8 cellular contexts compared by ENCODE assay signal in genomic region chr2:72917875-72918660, GRCh38. TPM values are rescaled to one million over a fixed set of nuclear protein-coding genes. Genes with fewer than 3 reads are reported as not detected.
A peak's percentile ranks its signal among the peaks of the same experiment; 100 is the strongest.
DNase-seq lines count a peak whose midpoint lies in the region; ATAC-seq, FAIRE-seq and TF ChIP-seq lines count a peak whose summit lies in the region.

No MANE protein-coding gene starts in this region.

- no peak overlapping the region for H2AFZ ChIP-seq in keratinocyte (ENCODE audit: control insufficient read depth, low read length)

- peaks cover 10 to 100% (median 88%) of the 10 kb centered on the region in 11 experiments; a peak in 20 of 22 replicates for H4K20me1 ChIP-seq in BLaER1 treated with 17β-estradiol and CSF1 and Interleukin-3, amounts not matched to agents 10 nM and 100 nM
- H4K20me1 ChIP-seq in keratinocyte (ENCODE audit: control insufficient read depth, extremely low read depth, insufficient read depth, low read length), result peaks cover 16% of the 10 kb centered on the region

- H3K4me2 ChIP-seq in BLaER1 treated with 17β-estradiol and CSF1 and Interleukin-3, amounts not matched to agents 10 nM and 100 nM, result peak overlapping the region; percentile 76 to 97 (median 89)
- peak overlapping the region; percentile 41 for H3K4me2 ChIP-seq in keratinocyte (ENCODE audit: control insufficient read depth, extremely low read depth, insufficient read depth, low read depth, low read length)

- H3K36me3 ChIP-seq in BLaER1 treated with 17β-estradiol and CSF1 and Interleukin-3, amounts not matched to agents 10 nM and 100 nM, result no peaks in the 10 kb centered on the region
- H3K36me3 ChIP-seq in keratinocyte (ENCODE audit: control insufficient read depth in 2 of 2, extremely low read depth in 1 of 2, insufficient read depth in 2 of 2, low read length in 2 of 2), result no peaks in the 10 kb centered on the region
- H3K36me3 ChIP-seq in upper lobe of right lung, result no peaks in the 10 kb centered on the region

- DNase-seq in T-helper 17 cell (no peak), keratinocyte (ENCODE audit: low read depth, low spot score) (no peak), upper lobe of right lung (no peak), left colon (no peak), NCI-H774 (lab: John Stamatoyannopoulos, UW) (no peak)

- peaks cover 100% of the 10 kb centered on the region in 11 experiments for H3K27me3 ChIP-seq in BLaER1 treated with 17β-estradiol and CSF1 and Interleukin-3, amounts not matched to agents 10 nM and 100 nM
- H3K27me3 ChIP-seq in keratinocyte (ENCODE audit: control insufficient read depth, extremely low read depth, insufficient read depth, low read length) (peaks cover 95% of the 10 kb centered on the region), upper lobe of right lung (peaks cover 99% of the 10 kb centered on the region)

- peaks cover 41 to 52% (median 46%) of the 10 kb centered on the region in 10 experiments for H3K4me1 ChIP-seq in BLaER1 treated with 17β-estradiol and CSF1 and Interleukin-3, amounts not matched to agents 10 nM and 100 nM
- peaks cover 26% of the 10 kb centered on the region for H3K4me1 ChIP-seq in keratinocyte (ENCODE audit: control insufficient read depth, extremely low read depth, insufficient read depth, low read length)
- peaks cover 46% of the 10 kb centered on the region for H3K4me1 ChIP-seq in upper lobe of right lung

- no peak overlapping the region for H3K9ac ChIP-seq in BLaER1 treated with 17β-estradiol and CSF1 and Interleukin-3, amounts not matched to agents 10 nM and 100 nM
- H3K9ac ChIP-seq in keratinocyte (ENCODE audit: control insufficient read depth, extremely low read depth, insufficient read depth, low read length), result no peak overlapping the region

- dilution Hi-C loops in keratinocyte (cut with MboI; ENCODE audit: extremely low pct_ligation_motif_present, low sequenced_read_pairs), result no loop called here

- no peak for FAIRE-seq in keratinocyte (lab: Jason Lieb, UNC)

- H3K4me3 ChIP-seq in BLaER1 treated with 17β-estradiol and CSF1 and Interleukin-3, amounts not matched to agents 10 nM and 100 nM, result peak overlapping the region in 8 of 10 experiments; percentile 38 to 57 (median 48); a peak in 14 of 20 replicates
- H3K4me3 ChIP-seq in keratinocyte (ENCODE audit: control insufficient read depth in 2 of 3, extremely low read depth in 1 of 3, insufficient read depth in 2 of 3, low read depth in 1 of 3, low read length in 3 of 3) (no peak overlapping the region), upper lobe of right lung (peak overlapping the region; percentile 45)

- H3K9me1 ChIP-seq in keratinocyte (ENCODE audit: control insufficient read depth, extremely low read depth, insufficient read depth, low read length), result no peaks in the 10 kb centered on the region

- peaks cover 10% of the 10 kb centered on the region for H3K36me3 Mint-ChIP-seq in T-helper 17 cell (ENCODE audit: low read depth)

- H3K79me2 ChIP-seq in keratinocyte (ENCODE audit: control insufficient read depth, insufficient read depth, low read length), result no peaks in the 10 kb centered on the region

- peaks cover 31% of the 10 kb centered on the region for H3K4me1 Mint-ChIP-seq in T-helper 17 cell

- peaks cover 78% of the 10 kb centered on the region for H3K27me3 Mint-ChIP-seq in T-helper 17 cell

- no peak overlapping the region for H3K27ac Mint-ChIP-seq in T-helper 17 cell

- peak overlapping the region; percentile 82 for H3K4me3 Mint-ChIP-seq in T-helper 17 cell

- TF ChIP-seq CTCF in keratinocyte (optimal IDR thresholded peaks at IDR 0.05 in 1 of 3, IDR thresholded peaks at IDR 0.05 in 1 of 3, conservative IDR thresholded peaks at IDR 0.05 in 1 of 3; ENCODE audit: extremely low read depth in 1 of 3, insufficient read depth in 2 of 3, low read length in 3 of 3) (no peak), upper lobe of right lung (IDR thresholded peaks at IDR 0.05) (no peak)

- H3K9me3 ChIP-seq in BLaER1 treated with 17β-estradiol and CSF1 and Interleukin-3, amounts not matched to agents 10 nM and 100 nM (replicated peaks in 1 of 11), result peaks cover 0 to 1% (median 0%) of the 10 kb centered on the region in 11 experiments; a peak in 1 of 22 replicates
- H3K9me3 ChIP-seq in T-helper 17 cell (ENCODE audit: control insufficient read depth, low read length, poor library complexity, severe bottlenecking) (peaks cover 3% of the 10 kb centered on the region), keratinocyte (ENCODE audit: control insufficient read depth, low read depth, low read length) (no peaks in the 10 kb centered on the region), upper lobe of right lung (no peaks in the 10 kb centered on the region)

- ATAC-seq in GM19351 (IDR thresholded peaks at IDR 0.05; ENCODE audit: unreplicated experiment) (peak; percentile 2), T-helper 17 cell (peak; percentile 41), upper lobe of right lung (no peak), left colon (no peak), GM18519 (IDR thresholded peaks at IDR 0.05; ENCODE audit: low FRiP score, unreplicated experiment) (no peak)

- intact Hi-C loops in upper lobe of right lung (cut with DNase I), result no loop called here
- intact Hi-C loops in left colon (cut with DNase I, micrococcal nuclease), result no loop called here

- no peak overlapping the region for H3K27ac ChIP-seq in BLaER1 treated with 17β-estradiol and CSF1 and Interleukin-3, amounts not matched to agents 10 nM and 100 nM
- H3K27ac ChIP-seq in keratinocyte (ENCODE audit: control insufficient read depth, insufficient read depth, low read length), result no peak overlapping the region
- H3K27ac ChIP-seq in upper lobe of right lung, result no peak overlapping the region

RNA-seq across cellular contexts. Expression of gene EMX1, which starts 0.7 kb away (rescaled TPM):
- total RNA-seq in T-helper 17 cell (not detected), upper lobe of right lung (not detected), left colon (1 to 10 TPM; 1.5 to 2.2 TPM)
- polyA plus RNA-seq in keratinocyte, result not detected in 3 replicates
- polyA plus RNA-seq in keratinocyte (2011; ENCODE audit: low read depth), result not detected
- not detected in 2 replicates for polyA plus RNA-seq in keratinocyte (2011; cell fraction: cytosol; rRNA removed)
- not detected in 2 replicates for polyA plus RNA-seq in keratinocyte (2011; cell fraction: nucleus; rRNA removed)
- 0.06 TPM in 1 of 2 replicates, not detected in the other for polyA plus RNA-seq in keratinocyte (2012; ENCODE audit: low replicate concordance)
- not detected in 3 replicates for polyA minus RNA-seq in keratinocyte
- polyA minus RNA-seq in keratinocyte (2011; cell fraction: cytosol; rRNA and poly(A)+ RNA removed), result not detected
- not detected in 2 replicates for polyA minus RNA-seq in keratinocyte (2011; cell fraction: nucleus; rRNA and poly(A)+ RNA removed)

RNA-seq across cellular contexts. Expression of gene SPR, which starts 30.9 kb away (rescaled TPM):
- 1 to 10 TPM in 1 of 2 donors, under 1 TPM in 1; 0.60 to 1.1 TPM for total RNA-seq in T-helper 17 cell
- polyA plus RNA-seq in keratinocyte, result 25.1 to 33.9 TPM (median 26.0 TPM) in 3 replicates
- 9.1 TPM for polyA plus RNA-seq in keratinocyte (2011; ENCODE audit: low read depth)
- polyA plus RNA-seq in keratinocyte (2011; cell fraction: cytosol; rRNA removed), result 27.6 and 36.6 TPM in 2 replicates
- polyA plus RNA-seq in keratinocyte (2011; cell fraction: nucleus; rRNA removed), result 16.2 and 16.4 TPM in 2 replicates
- 18.2 and 37.1 TPM in 2 replicates for polyA plus RNA-seq in keratinocyte (2012; ENCODE audit: low replicate concordance)
- 11.7 to 13.8 TPM (median 12.2 TPM) in 3 replicates for polyA minus RNA-seq in keratinocyte
- polyA minus RNA-seq in keratinocyte (2011; cell fraction: cytosol; rRNA and poly(A)+ RNA removed), result 16.5 TPM
- polyA minus RNA-seq in keratinocyte (2011; cell fraction: nucleus; rRNA and poly(A)+ RNA removed), result 4.0 and 4.5 TPM in 2 replicates
- 44.1 TPM for total RNA-seq in upper lobe of right lung
- total RNA-seq in left colon, result 10 to 100 TPM; 77.8 to 81.9 TPM

Comparison
In these comparisons a context has a peak if more than half of its experiments do, and no peak if none do; other contexts are left out.
1. H3K4me3 ChIP-seq: peak in BLaER1 treated with 17β-estradiol and CSF1 and Interleukin-3, amounts not matched to agents 10 nM and 100 nM (8 of 10) and upper lobe of right lung (single experiment); none in keratinocyte (0 of 3).
2. ATAC-seq: peak in GM19351 (single experiment) and T-helper 17 cell (single experiment); none in upper lobe of right lung (single experiment), left colon (single experiment) and GM18519 (single experiment).
3. RNA of gene SPR, which starts 30.9 kb away (total RNA-seq): 77.8 to 81.9 TPM in left colon and 44.1 TPM in upper lobe of right lung (single experiment); 0.60 to 1.1 TPM in T-helper 17 cell; every median in the first group is over 10 times any median in the second.